ENCODE assay signal across 20 cellular contexts in genomic region chr7:73919694-73920375, GRCh38. TPM values are rescaled to one million over a fixed set of nuclear protein-coding genes. Genes with fewer than 3 reads are reported as not detected.
DNase-seq lines count a peak whose midpoint lies in the region; ATAC-seq and TF ChIP-seq lines count a peak whose summit lies in the region.
"Had no signal": no experiment of that assay in that cellular context is flagged by ENCODE, and none has a peak within 500 bp of the region (broad histone marks: within the 10 kb centered on the region; RNA-seq: fewer than 3 reads in every experiment).

No MANE protein-coding gene starts in this region.

- ATAC-seq in activated CD8-positive, alpha-beta memory T cell treated with anti-CD3 and anti-CD28 coated beads, Interleukin-2, amount 10 ng/mL, durations not matched to agents 7 days and 5 days = no peak
- ATAC-seq: CD8-positive, alpha-beta T cell; HCT116 had no signal

- no peaks in the 10 kb centered on the region for H3K9me3 Mint-ChIP-seq in activated CD8-positive, alpha-beta memory T cell treated with anti-CD3 and anti-CD28 coated beads, Interleukin-2, amount 10 ng/mL, durations not matched to agents 7 days and 5 days (ENCODE audit: low read depth)
- H3K9me3 Mint-ChIP-seq in glutamatergic neuron (ENCODE audit: unreplicated experiment) (peaks cover 6% of the 10 kb centered on the region), neural crest cell (no peaks in the 10 kb centered on the region)
- H3K9me3 Mint-ChIP-seq: CD8-positive, alpha-beta T cell had no signal

- H3K27ac ChIP-seq in esophagus muscularis mucosa (replicated peaks in 1 of 4) = no peak overlapping the region
- H3K27ac ChIP-seq: 22Rv1, BLaER1 had no signal

- TF ChIP-seq EP300 in esophagus muscularis mucosa (IDR thresholded peaks at IDR 0.05) = no peak

- TF ChIP-seq CTCF in glutamatergic neuron (IDR thresholded peaks at IDR 0.05; ENCODE audit: partially characterized antibody, unreplicated experiment) (no peak), neural crest cell (conservative IDR thresholded peaks at IDR 0.05) (no peak), esophagus muscularis mucosa (IDR thresholded peaks at IDR 0.05) (no peak)

- H3K4me1 ChIP-seq in esophagus muscularis mucosa = peaks cover 0 to 10% (median 8%) of the 10 kb centered on the region in 4 donors
- H3K4me1 ChIP-seq: BLaER1 had no signal

- CTCF ChIA-PET in activated CD8-positive, alpha-beta memory T cell treated with anti-CD3 and anti-CD28 coated beads, Interleukin-2, amount 10 ng/mL, durations not matched to agents 7 days and 5 days (lab: Charles Lee) = no interaction called here

- H3K36me3 Mint-ChIP-seq in activated CD8-positive, alpha-beta memory T cell treated with anti-CD3 and anti-CD28 coated beads, Interleukin-2, amount 10 ng/mL, durations not matched to agents 7 days and 5 days = no peaks in the 10 kb centered on the region
- H3K36me3 Mint-ChIP-seq in glutamatergic neuron (ENCODE audit: unreplicated experiment) (peaks cover 1% of the 10 kb centered on the region), neural crest cell (ENCODE audit: low read depth) (no peaks in the 10 kb centered on the region)
- H3K36me3 Mint-ChIP-seq: CD8-positive, alpha-beta T cell had no signal

- H3K4me3 Mint-ChIP-seq in activated CD8-positive, alpha-beta memory T cell treated with anti-CD3 and anti-CD28 coated beads, Interleukin-2, amount 10 ng/mL, durations not matched to agents 7 days and 5 days = no peak overlapping the region
- H3K4me3 Mint-ChIP-seq in glutamatergic neuron (ENCODE audit: unreplicated experiment) (no peak overlapping the region), neural crest cell (no peak overlapping the region)
- H3K4me3 Mint-ChIP-seq: CD8-positive, alpha-beta T cell; IgD-negative memory B cell had no signal

- H3K27ac Mint-ChIP-seq in activated CD8-positive, alpha-beta memory T cell treated with anti-CD3 and anti-CD28 coated beads, Interleukin-2, amount 10 ng/mL, durations not matched to agents 7 days and 5 days = no peak overlapping the region
- H3K27ac Mint-ChIP-seq in glutamatergic neuron (ENCODE audit: unreplicated experiment) (peak overlapping the region; percentile 28), neural crest cell (ENCODE audit: unreplicated experiment) (peak overlapping the region; percentile 84)
- H3K27ac Mint-ChIP-seq: CD8-positive, alpha-beta T cell had no signal

- no peaks in the 10 kb centered on the region for H3K36me3 ChIP-seq in esophagus muscularis mucosa
- H3K36me3 ChIP-seq: BLaER1 had no signal

- H3K27me3 Mint-ChIP-seq in activated CD8-positive, alpha-beta memory T cell treated with anti-CD3 and anti-CD28 coated beads, Interleukin-2, amount 10 ng/mL, durations not matched to agents 7 days and 5 days = peaks cover 8% of the 10 kb centered on the region
- H3K27me3 Mint-ChIP-seq in glutamatergic neuron (ENCODE audit: unreplicated experiment) (peaks cover 18% of the 10 kb centered on the region), neural crest cell (ENCODE audit: low read depth) (peaks cover 6% of the 10 kb centered on the region)

- 93% methylated on average over 8 of the region's 9 CpGs for WGBS in esophagus muscularis mucosa

- H3K27me3 ChIP-seq in esophagus muscularis mucosa = no peaks in the 10 kb centered on the region
- H3K27me3 ChIP-seq: BLaER1 had no signal

- H3K4me1 Mint-ChIP-seq in activated CD8-positive, alpha-beta memory T cell treated with anti-CD3 and anti-CD28 coated beads, Interleukin-2, amount 10 ng/mL, durations not matched to agents 7 days and 5 days = no peaks in the 10 kb centered on the region
- H3K4me1 Mint-ChIP-seq in glutamatergic neuron (ENCODE audit: low read depth, unreplicated experiment) = peaks cover 7% of the 10 kb centered on the region
- peaks cover 13% of the 10 kb centered on the region for H3K4me1 Mint-ChIP-seq in neural crest cell

- peak; percentile 5 for DNase-seq in activated CD8-positive, alpha-beta memory T cell treated with anti-CD3 and anti-CD28 coated beads for 24 hours
- no peak for DNase-seq in activated CD8-positive, alpha-beta memory T cell treated with anti-CD3 and anti-CD28 coated beads, Interleukin-2, amount 10 ng/mL, durations not matched to agents 7 days and 5 days
- DNase-seq in glutamatergic neuron (no peak), neural crest cell (ENCODE audit: low read depth, low spot score) (no peak), NCI-H2171 treated with DMSO at 0.1 percent for 48 hours (lab: John Stamatoyannopoulos, UW) (no peak), NCI-H1105 (lab: John Stamatoyannopoulos, UW) (no peak), esophagus muscularis mucosa (ENCODE audit: extremely low spot score) (no peak), NCI-H1436 treated with DMSO at 0.1 percent for 48 hours (lab: John Stamatoyannopoulos, UW) (no peak)
- DNase-seq: CD8-positive, alpha-beta T cell; Kasumi-1; MM.1S; NCI-H1092 treated with DMSO at 0.1 percent for 48 hours; NCI-H187 treated with DMSO at 0.1 percent for 48 hours; NCI-H446 treated with DMSO at 0.1 percent for 48 hours; RPMI8226 had no signal

- no peak overlapping the region for H3K4me3 ChIP-seq in esophagus muscularis mucosa
- H3K4me3 ChIP-seq: BLaER1 had no signal

- intact Hi-C loops in esophagus muscularis mucosa (cut with DNase I) = no loop called here

- TF ChIP-seq POLR2A in esophagus muscularis mucosa (IDR thresholded peaks at IDR 0.05; ENCODE audit: low read depth) = no peak

- no peaks in the 10 kb centered on the region for H3K9me3 ChIP-seq in esophagus muscularis mucosa
- H3K9me3 ChIP-seq: BLaER1 had no signal

RNA-seq across cellular contexts. Expression of gene TMEM270, which starts 58.9 kb away (rescaled TPM):
- not detected for total RNA-seq in activated CD8-positive, alpha-beta memory T cell treated with anti-CD3 and anti-CD28 coated beads, Interleukin-2, amount 10 ng/mL, durations not matched to agents 7 days and 5 days
- not detected for total RNA-seq in glutamatergic neuron (ENCODE audit: unreplicated experiment)
- not detected in 2 replicates for total RNA-seq in neural crest cell
- total RNA-seq in esophagus muscularis mucosa = not detected
- total RNA-seq: CD8-positive, alpha-beta T cell; HT-29 had no signal
